1 cellular context compared by ENCODE assay signal in the genomic region with DNA sequence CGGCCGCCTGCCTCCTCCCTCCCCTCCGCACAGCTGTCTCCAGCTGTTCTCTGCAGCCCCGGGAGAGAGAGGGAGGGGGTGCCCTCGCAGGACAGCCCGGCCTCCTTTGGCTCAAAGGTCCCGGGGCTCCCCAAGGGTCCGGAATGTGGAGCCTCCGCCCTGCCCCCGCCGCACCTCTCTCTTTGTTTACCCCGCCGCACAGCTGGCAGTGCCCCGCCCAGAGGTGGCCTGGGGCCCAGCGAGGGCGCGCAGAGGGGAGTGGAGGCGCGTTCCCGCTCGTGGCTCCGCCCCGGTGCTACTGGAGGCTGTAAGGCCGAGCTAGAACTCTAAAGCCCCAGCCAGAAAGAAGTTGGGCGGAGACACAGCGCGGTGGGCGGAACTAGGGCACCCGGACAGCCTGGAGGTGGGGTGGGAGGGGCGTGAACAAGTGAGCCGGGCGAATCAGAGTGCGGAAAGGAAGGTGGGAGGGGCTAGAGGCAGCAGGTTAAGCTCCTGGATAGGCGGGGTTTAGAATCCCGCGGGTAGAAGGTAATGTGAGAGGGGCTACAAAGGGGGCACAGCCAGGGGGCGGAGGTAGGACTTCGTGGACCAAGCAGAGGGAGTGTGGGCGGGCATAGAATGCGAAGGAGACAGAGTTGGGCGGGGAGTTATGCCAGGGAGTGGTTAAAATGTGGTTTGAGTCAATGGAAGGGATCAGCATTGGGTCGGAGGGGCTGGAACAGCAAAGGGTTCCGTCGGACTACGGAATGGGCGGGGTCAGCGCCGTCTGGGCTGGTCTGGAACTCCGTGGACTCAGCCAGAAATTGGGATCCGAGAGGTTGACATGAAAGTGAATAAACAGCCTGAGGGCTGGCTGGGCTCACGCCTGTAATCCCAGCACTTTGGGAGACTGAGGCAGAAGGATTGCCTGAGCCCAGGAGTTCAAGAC.
A peak's percentile ranks its signal among the peaks of the same experiment; 100 is the strongest.
TF ChIP-seq lines count a peak whose summit lies in the region.

No MANE protein-coding gene starts in this region.

TF ChIP-seq in HepG2, 621 proteins besides CTCF, POLR2A, EP300 and RAD21 (continued from another document and continues in another):
- TF ChIP-seq ZNF407 (CRISPR knock-in tag; IDR thresholded peaks at IDR 0.05; ENCODE audit: not compliant biosample characterization) (no peak), NR2C2 (CRISPR knock-in tag; IDR thresholded peaks at IDR 0.05; ENCODE audit: borderline replicate concordance) (peak; percentile 70; the same call in 1 of the 2 replicates), RARA (CRISPR knock-in tag; IDR thresholded peaks at IDR 0.05) (peak; percentile 89), ZIK1 (CRISPR knock-in tag; IDR thresholded peaks at IDR 0.05; ENCODE audit: borderline replicate concordance, low read depth) (0 out of 2 replicates have a peak, but pooled peaks have one; percentile 39), ETV5 (CRISPR knock-in tag; IDR thresholded peaks at IDR 0.05; ENCODE audit: borderline replicate concordance) (peak; percentile 62), RNF219 (CRISPR knock-in tag; IDR thresholded peaks at IDR 0.05) (no peak), MEF2D (CRISPR knock-in tag; IDR thresholded peaks at IDR 0.05) (peak; percentile 89; the same call in 1 of the 2 replicates), ZHX1 (CRISPR knock-in tag; IDR thresholded peaks at IDR 0.05; ENCODE audit: low read depth) (0 out of 2 replicates have a peak, but pooled peaks have one; percentile 72), ZKSCAN8 (CRISPR knock-in tag; IDR thresholded peaks at IDR 0.05; ENCODE audit: borderline replicate concordance) (peak; percentile 89), LCORL (IDR thresholded peaks at IDR 0.05) (no peak), LCORL (CRISPR knock-in tag; IDR thresholded peaks at IDR 0.05) (peak; percentile 99), SNRNP70 (IDR thresholded peaks at IDR 0.05; ENCODE audit: low read depth, low read length) (no peak), CREB1 (IDR thresholded peaks at IDR 0.05) (no peak), CREB1 (CRISPR knock-in tag; IDR thresholded peaks at IDR 0.05) (peak; percentile 79), ZNF460 (CRISPR knock-in tag; IDR thresholded peaks at IDR 0.05; ENCODE audit: borderline replicate concordance) (peak; percentile 19; the same call in 1 of the 2 replicates), ZNF597 (CRISPR knock-in tag; IDR thresholded peaks at IDR 0.05) (no peak), EZH2 (conservative IDR thresholded peaks at IDR 0.05; ENCODE audit: low read depth, low read length) (no peak), ADNP (CRISPR knock-in tag; IDR thresholded peaks at IDR 0.05) (0 out of 2 replicates have a peak, but pooled peaks have one; percentile 23), ZEB1 (IDR thresholded peaks at IDR 0.05; ENCODE audit: insufficient replicate concordance, low read depth) (peak; percentile 85)
- TF ChIP-seq, protein P1, sequence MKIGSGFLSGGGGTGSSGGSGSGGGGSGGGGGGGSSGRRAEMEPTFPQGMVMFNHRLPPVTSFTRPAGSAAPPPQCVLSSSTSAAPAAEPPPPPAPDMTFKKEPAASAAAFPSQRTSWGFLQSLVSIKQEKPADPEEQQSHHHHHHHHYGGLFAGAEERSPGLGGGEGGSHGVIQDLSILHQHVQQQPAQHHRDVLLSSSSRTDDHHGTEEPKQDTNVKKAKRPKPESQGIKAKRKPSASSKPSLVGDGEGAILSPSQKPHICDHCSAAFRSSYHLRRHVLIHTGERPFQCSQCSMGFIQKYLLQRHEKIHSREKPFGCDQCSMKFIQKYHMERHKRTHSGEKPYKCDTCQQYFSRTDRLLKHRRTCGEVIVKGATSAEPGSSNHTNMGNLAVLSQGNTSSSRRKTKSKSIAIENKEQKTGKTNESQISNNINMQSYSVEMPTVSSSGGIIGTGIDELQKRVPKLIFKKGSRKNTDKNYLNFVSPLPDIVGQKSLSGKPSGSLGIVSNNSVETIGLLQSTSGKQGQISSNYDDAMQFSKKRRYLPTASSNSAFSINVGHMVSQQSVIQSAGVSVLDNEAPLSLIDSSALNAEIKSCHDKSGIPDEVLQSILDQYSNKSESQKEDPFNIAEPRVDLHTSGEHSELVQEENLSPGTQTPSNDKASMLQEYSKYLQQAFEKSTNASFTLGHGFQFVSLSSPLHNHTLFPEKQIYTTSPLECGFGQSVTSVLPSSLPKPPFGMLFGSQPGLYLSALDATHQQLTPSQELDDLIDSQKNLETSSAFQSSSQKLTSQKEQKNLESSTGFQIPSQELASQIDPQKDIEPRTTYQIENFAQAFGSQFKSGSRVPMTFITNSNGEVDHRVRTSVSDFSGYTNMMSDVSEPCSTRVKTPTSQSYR (CRISPR knock-in tag; IDR thresholded peaks at IDR 0.05; ENCODE audit: borderline replicate concordance): peak; percentile 98
- TF ChIP-seq, protein P2, sequence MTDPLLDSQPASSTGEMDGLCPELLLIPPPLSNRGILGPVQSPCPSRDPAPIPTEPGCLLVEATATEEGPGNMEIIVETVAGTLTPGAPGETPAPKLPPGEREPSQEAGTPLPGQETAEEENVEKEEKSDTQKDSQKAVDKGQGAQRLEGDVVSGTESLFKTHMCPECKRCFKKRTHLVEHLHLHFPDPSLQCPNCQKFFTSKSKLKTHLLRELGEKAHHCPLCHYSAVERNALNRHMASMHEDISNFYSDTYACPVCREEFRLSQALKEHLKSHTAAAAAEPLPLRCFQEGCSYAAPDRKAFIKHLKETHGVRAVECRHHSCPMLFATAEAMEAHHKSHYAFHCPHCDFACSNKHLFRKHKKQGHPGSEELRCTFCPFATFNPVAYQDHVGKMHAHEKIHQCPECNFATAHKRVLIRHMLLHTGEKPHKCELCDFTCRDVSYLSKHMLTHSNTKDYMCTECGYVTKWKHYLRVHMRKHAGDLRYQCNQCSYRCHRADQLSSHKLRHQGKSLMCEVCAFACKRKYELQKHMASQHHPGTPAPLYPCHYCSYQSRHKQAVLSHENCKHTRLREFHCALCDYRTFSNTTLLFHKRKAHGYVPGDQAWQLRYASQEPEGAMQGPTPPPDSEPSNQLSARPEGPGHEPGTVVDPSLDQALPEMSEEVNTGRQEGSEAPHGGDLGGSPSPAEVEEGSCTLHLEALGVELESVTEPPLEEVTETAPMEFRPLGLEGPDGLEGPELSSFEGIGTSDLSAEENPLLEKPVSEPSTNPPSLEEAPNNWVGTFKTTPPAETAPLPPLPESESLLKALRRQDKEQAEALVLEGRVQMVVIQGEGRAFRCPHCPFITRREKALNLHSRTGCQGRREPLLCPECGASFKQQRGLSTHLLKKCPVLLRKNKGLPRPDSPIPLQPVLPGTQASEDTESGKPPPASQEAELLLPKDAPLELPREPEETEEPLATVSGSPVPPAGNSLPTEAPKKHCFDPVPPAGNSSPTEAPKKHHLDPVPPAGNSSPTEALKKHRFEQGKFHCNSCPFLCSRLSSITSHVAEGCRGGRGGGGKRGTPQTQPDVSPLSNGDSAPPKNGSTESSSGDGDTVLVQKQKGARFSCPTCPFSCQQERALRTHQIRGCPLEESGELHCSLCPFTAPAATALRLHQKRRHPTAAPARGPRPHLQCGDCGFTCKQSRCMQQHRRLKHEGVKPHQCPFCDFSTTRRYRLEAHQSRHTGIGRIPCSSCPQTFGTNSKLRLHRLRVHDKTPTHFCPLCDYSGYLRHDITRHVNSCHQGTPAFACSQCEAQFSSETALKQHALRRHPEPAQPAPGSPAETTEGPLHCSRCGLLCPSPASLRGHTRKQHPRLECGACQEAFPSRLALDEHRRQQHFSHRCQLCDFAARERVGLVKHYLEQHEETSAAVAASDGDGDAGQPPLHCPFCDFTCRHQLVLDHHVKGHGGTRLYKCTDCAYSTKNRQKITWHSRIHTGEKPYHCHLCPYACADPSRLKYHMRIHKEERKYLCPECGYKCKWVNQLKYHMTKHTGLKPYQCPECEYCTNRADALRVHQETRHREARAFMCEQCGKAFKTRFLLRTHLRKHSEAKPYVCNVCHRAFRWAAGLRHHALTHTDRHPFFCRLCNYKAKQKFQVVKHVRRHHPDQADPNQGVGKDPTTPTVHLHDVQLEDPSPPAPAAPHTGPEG (CRISPR knock-in tag; IDR thresholded peaks at IDR 0.05): 0 out of 2 replicates have a peak, but pooled peaks have one; percentile 70
